Comparison of ENCODE assay signal across 22 cellular contexts in the genomic region with DNA sequence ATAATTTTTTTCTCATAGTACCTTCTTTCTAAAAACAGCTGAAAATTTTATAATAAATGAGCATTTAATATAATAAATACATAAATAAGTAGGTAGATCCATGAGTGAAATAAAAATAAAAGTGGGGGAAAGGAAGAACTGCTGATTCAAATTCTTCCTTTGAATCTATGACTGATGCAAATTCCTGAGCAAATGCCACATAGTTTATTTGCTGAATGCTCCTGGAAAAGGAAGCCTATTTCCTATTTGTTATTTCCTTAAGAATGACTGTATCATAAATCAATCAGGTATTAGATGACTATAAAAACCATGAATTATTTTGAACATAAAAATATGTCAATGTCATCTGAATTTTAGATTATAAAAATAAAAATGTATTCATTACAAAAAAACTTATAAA. TPM values are rescaled to one million over a fixed set of nuclear protein-coding genes. Genes with fewer than 3 reads are reported as not detected.
DNase-seq lines count a peak whose midpoint lies in the region; ATAC-seq, FAIRE-seq and TF ChIP-seq lines count a peak whose summit lies in the region.
"Had no signal": no experiment of that assay in that cellular context is flagged by ENCODE, and none has a peak within 500 bp of the region (broad histone marks: within the 10 kb centered on the region; RNA-seq: fewer than 3 reads in every experiment).

No MANE protein-coding gene starts in this region.

- dilution Hi-C loops in mammary epithelial cell (cut with HindIII; ENCODE audit: low sequenced_read_pairs), result no loop called here

- H3K9me3 ChIP-seq in mammary epithelial cell (replicated peaks; ENCODE audit: insufficient read depth, low read length), result peaks cover 3% of the 10 kb centered on the region
- H3K9me3 ChIP-seq: neutrophil had no signal

- H3K27me3 ChIP-seq in ACC112 (ENCODE audit: insufficient read depth, low read length) (no peaks in the 10 kb centered on the region), mammary epithelial cell (ENCODE audit: insufficient read depth, low read length) (no peaks in the 10 kb centered on the region)
- H3K27me3 ChIP-seq: brain microvascular endothelial cell, neutrophil, right atrium auricular region had no signal

- BruUV-seq in mammary epithelial cell (replicated peaks; lab: Mats Ljungman, UMichigan), result no TSS peak

- CTCF ChIA-PET in HEK293T (lab: Yijun Ruan, JAX) (no interaction called here), mammary epithelial cell (lab: Charles Lee; ENCODE audit: low non-redundant PET) (no interaction called here)

- DNase-seq in HEK293T (ENCODE audit: extremely low spot score) (no peak), astrocyte of the hippocampus (ENCODE audit: low read depth, low spot score) (peak; percentile 26), mammary epithelial cell (no peak), NCI-H1105 (lab: John Stamatoyannopoulos, UW) (no peak), NCI-H1417 (lab: John Stamatoyannopoulos, UW) (no peak)
- DNase-seq: activated naive CD4-positive, alpha-beta T cell treated with anti-CD3 and anti-CD28 coated beads, Interleukin-2, amount 50 U/mL, for 16 hours; activated T-cell treated with anti-CD3 and anti-CD28 coated beads, Interleukin-2, amount 50 U/mL, for 24 hours; brain microvascular endothelial cell; hippocampal formation; left cardiac atrium; NCI-H1105 treated with DMSO at 0.1 percent for 48 hours; NCI-H2171 treated with DMSO at 0.1 percent for 48 hours; stimulated activated naive CD4-positive, alpha-beta T cell treated with Interleukin-2 at 50 U/mL for 16 hours had no signal

- no peak overlapping the region for H3K4me2 ChIP-seq in mammary epithelial cell (ENCODE audit: insufficient read depth, low read depth, low read length)
- H3K4me2 ChIP-seq: KMS-11 had no signal

- H3K4me1 ChIP-seq in ACC112 (ENCODE audit: control insufficient read depth, insufficient read depth, low read length, unreplicated experiment), result peaks cover 34% of the 10 kb centered on the region
- H3K4me1 ChIP-seq in mammary epithelial cell (ENCODE audit: insufficient read depth, low read length), result peaks cover 13% of the 10 kb centered on the region

- in situ Hi-C loops in mammary epithelial cell (cut with MboI; ENCODE audit: low sequenced_read_pairs in 2 of 2), result no loop called here

- H2AFZ ChIP-seq in ACC112 (ENCODE audit: low read length, unreplicated experiment) (no peak overlapping the region), mammary epithelial cell (ENCODE audit: low read depth, low read length) (no peak overlapping the region)

- POLR2A ChIA-PET in HEK293T (lab: Yijun Ruan, JAX), result interaction anchor here (1.6 kb wide), 1 partner anchor 17 kb away, joined by 6 read pairs; the partner anchor contains the start of gene BTBD10

- no peak for ATAC-seq in HG02981 (IDR thresholded peaks at IDR 0.05; ENCODE audit: unreplicated experiment)
- ATAC-seq: left cardiac atrium had no signal

- H3K27ac ChIP-seq in ACC112 (ENCODE audit: low read depth, low read length) (peak overlapping the region; percentile 39; the same call in 1 of the 2 replicates), mammary epithelial cell (ENCODE audit: insufficient read depth, low read depth, low read length) (no peak overlapping the region)
- H3K27ac ChIP-seq: brain microvascular endothelial cell, KMS-11, neutrophil, right atrium auricular region had no signal

- peaks cover 82% of the 10 kb centered on the region for H3K79me2 ChIP-seq in ACC112 (ENCODE audit: control insufficient read depth, insufficient read depth, low read length, unreplicated experiment)
- peaks cover 97% of the 10 kb centered on the region for H3K79me2 ChIP-seq in mammary epithelial cell (ENCODE audit: insufficient read depth, low read length)

- intact Hi-C loops in mammary epithelial cell (cut with micrococcal nuclease), result no loop called here

- H3K9ac ChIP-seq in mammary epithelial cell (ENCODE audit: insufficient read depth, low read length), result no peak overlapping the region
- H3K9ac ChIP-seq: KMS-11 had no signal

- H3K36me3 ChIP-seq in ACC112 (ENCODE audit: insufficient read depth, low read length) (no peaks in the 10 kb centered on the region), mammary epithelial cell (ENCODE audit: insufficient read depth, low read length) (no peaks in the 10 kb centered on the region)
- H3K36me3 ChIP-seq: brain microvascular endothelial cell, neutrophil, right atrium auricular region had no signal

- H3K4me3 ChIP-seq in ACC112 (ENCODE audit: low read depth, low read length), result no peak overlapping the region
- no peak overlapping the region for H3K4me3 ChIP-seq in mammary epithelial cell (replicated peaks in 1 of 3; ENCODE audit: insufficient read depth in 1 of 3, low read depth in 2 of 3, low read length in 3 of 3)
- H3K4me3 ChIP-seq: right atrium auricular region had no signal

- no peaks in the 10 kb centered on the region for H4K20me1 ChIP-seq in mammary epithelial cell (ENCODE audit: insufficient read depth, low read length)

- no peak for TF ChIP-seq CTCF in mammary epithelial cell (conservative IDR thresholded peaks at IDR 0.05 in 1 of 2, IDR thresholded peaks at IDR 0.05 in 1 of 2; ENCODE audit: extremely low read depth in 1 of 2, insufficient read depth in 1 of 2, low read depth in 1 of 2, low read length in 2 of 2)

- peak; percentile 49 for FAIRE-seq in islet of Langerhans (lab: Jason Lieb, UNC)

TF ChIP-seq in HEK293T, 16 proteins besides CTCF, POLR2A, EP300 and RAD21:
- TF ChIP-seq, protein P1, sequence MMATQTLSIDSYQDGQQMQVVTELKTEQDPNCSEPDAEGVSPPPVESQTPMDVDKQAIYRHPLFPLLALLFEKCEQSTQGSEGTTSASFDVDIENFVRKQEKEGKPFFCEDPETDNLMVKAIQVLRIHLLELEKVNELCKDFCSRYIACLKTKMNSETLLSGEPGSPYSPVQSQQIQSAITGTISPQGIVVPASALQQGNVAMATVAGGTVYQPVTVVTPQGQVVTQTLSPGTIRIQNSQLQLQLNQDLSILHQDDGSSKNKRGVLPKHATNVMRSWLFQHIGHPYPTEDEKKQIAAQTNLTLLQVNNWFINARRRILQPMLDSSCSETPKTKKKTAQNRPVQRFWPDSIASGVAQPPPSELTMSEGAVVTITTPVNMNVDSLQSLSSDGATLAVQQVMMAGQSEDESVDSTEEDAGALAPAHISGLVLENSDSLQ (IDR thresholded peaks at IDR 0.05), result 0 out of 2 replicates have a peak, but pooled peaks have one; percentile 14
- no peak for TF ChIP-seq CTBP1 (IDR thresholded peaks at IDR 0.05; ENCODE audit: borderline replicate concordance)

RNA-seq across cellular contexts. Expression of gene BTBD10, which starts 16.6 kb away (rescaled TPM):
- 10 to 100 TPM; 57.2 to 73.2 TPM for total RNA-seq in mammary epithelial cell
- 40.6 TPM for polyA plus RNA-seq in mammary epithelial cell
- polyA minus RNA-seq in mammary epithelial cell, result 160 TPM

RNA-seq across cellular contexts. Expression of gene PTH, which starts 49.4 kb away (rescaled TPM):
- not detected for total RNA-seq in mammary epithelial cell
- polyA plus RNA-seq in mammary epithelial cell, result not detected
- polyA minus RNA-seq in mammary epithelial cell, result not detected
- total RNA-seq: Daoy, left cardiac atrium, mucosa of gallbladder, right atrium auricular region had no signal
- polyA plus RNA-seq: AG04450 had no signal
